ENCODE assay signal across 7 cellular contexts in genomic region chr13:98761126-98761978, GRCh38. TPM values are rescaled to one million over a fixed set of nuclear protein-coding genes. Genes with fewer than 3 reads are reported as not detected.
DNase-seq lines count a peak whose midpoint lies in the region; ATAC-seq and TF ChIP-seq lines count a peak whose summit lies in the region.

No MANE protein-coding gene starts in this region.

- H3K4me3 ChIP-seq in smooth muscle cell (no peak overlapping the region), aorta (ENCODE audit: low read length in 2 of 2) (no peak overlapping the region)

- no peak for TF ChIP-seq CTCF in smooth muscle cell (IDR thresholded peaks at IDR 0.05; ENCODE audit: borderline replicate concordance, insufficient read depth, poor library complexity, severe bottlenecking)

- 82% methylated on average over 14 of the region's 15 CpGs for WGBS in smooth muscle cell (ENCODE audit: low lambda C conversion rate)
- WGBS in aorta, 2 donors, result 76 to 77% methylated on average over 15 of the region's 15 CpGs

- H3K27me3 Mint-ChIP-seq in central memory CD8-positive, alpha-beta T cell, result peaks cover 50% of the 10 kb centered on the region

- H3K9me3 ChIP-seq in smooth muscle cell (replicated peaks; ENCODE audit: low read depth) (no peaks in the 10 kb centered on the region), aorta (ENCODE audit: control insufficient read depth, low read length) (no peaks in the 10 kb centered on the region)

- H3K79me2 ChIP-seq in smooth muscle cell (ENCODE audit: low read depth), result no peaks in the 10 kb centered on the region

- H3K4me1 ChIP-seq in smooth muscle cell (ENCODE audit: low read depth) (no peaks in the 10 kb centered on the region), aorta (ENCODE audit: control insufficient read depth in 1 of 2, insufficient read depth in 2 of 2, low read length in 2 of 2) (no peaks in the 10 kb centered on the region)

- H3K9ac ChIP-seq in smooth muscle cell (ENCODE audit: low read depth), result no peak overlapping the region

- H3K4me3 Mint-ChIP-seq in central memory CD8-positive, alpha-beta T cell, result peak overlapping the region; percentile 39

- H3K36me3 Mint-ChIP-seq in central memory CD8-positive, alpha-beta T cell (ENCODE audit: insufficient read depth), result peaks cover 2% of the 10 kb centered on the region

- no peaks in the 10 kb centered on the region for H3K27me3 ChIP-seq in smooth muscle cell (ENCODE audit: low read depth)
- H3K27me3 ChIP-seq in aorta (ENCODE audit: control insufficient read depth in 1 of 2, insufficient read depth in 2 of 2, low read length in 1 of 2), result no peaks in the 10 kb centered on the region

- intact Hi-C loops in aorta (cut with DNase I), result no loop called here

- H4K20me1 ChIP-seq in smooth muscle cell (ENCODE audit: low read depth), result no peaks in the 10 kb centered on the region

- H3K36me3 ChIP-seq in smooth muscle cell (ENCODE audit: low read depth) (no peaks in the 10 kb centered on the region), aorta (ENCODE audit: control insufficient read depth in 1 of 2, insufficient read depth in 2 of 2, low read length in 1 of 2) (no peaks in the 10 kb centered on the region)

- H3K4me1 Mint-ChIP-seq in central memory CD8-positive, alpha-beta T cell, result no peaks in the 10 kb centered on the region

- ATAC-seq in GM19351 (IDR thresholded peaks at IDR 0.05; ENCODE audit: unreplicated experiment) (peak; percentile 98), HG03521 (IDR thresholded peaks at IDR 0.05; ENCODE audit: unreplicated experiment) (peak; percentile 51), aorta (ENCODE audit: low FRiP score) (no peak)
- ATAC-seq in central memory CD8-positive, alpha-beta T cell (replicated peaks; ENCODE audit: extremely low read depth, poor library complexity, severe bottlenecking), result no peak

- no peak overlapping the region for H3K27ac Mint-ChIP-seq in central memory CD8-positive, alpha-beta T cell (ENCODE audit: low read depth)

- H3K27ac ChIP-seq in smooth muscle cell (ENCODE audit: low read depth), result no peak overlapping the region
- H3K27ac ChIP-seq in aorta (ENCODE audit: low read depth in 1 of 2, low read length in 2 of 2), result no peak overlapping the region

- H3K9me3 Mint-ChIP-seq in central memory CD8-positive, alpha-beta T cell, result peaks cover 11% of the 10 kb centered on the region

- H2AFZ ChIP-seq in smooth muscle cell (ENCODE audit: low read depth), result no peak overlapping the region

- DNase-seq in central memory CD8-positive, alpha-beta T cell (ENCODE audit: low spot score in 2 of 2), result no peak
- no peak for DNase-seq in smooth muscle cell (lab: John Stamatoyannopoulos, UW; ENCODE audit: unreplicated experiment)
- DNase-seq in aorta, result no peak
- no peak for DNase-seq in KG1 (lab: John Stamatoyannopoulos, UW)
- no peak for DNase-seq in SW480 (ENCODE audit: low spot score)

- H3F3A ChIP-seq in smooth muscle cell (ENCODE audit: low read depth), result no peaks in the 10 kb centered on the region

- H3K4me2 ChIP-seq in smooth muscle cell, result peak overlapping the region; percentile 9

RNA-seq across cellular contexts. Expression of gene SLC15A1, which starts 8.9 kb away (rescaled TPM):
- total RNA-seq in smooth muscle cell, result 0.31 and 0.72 TPM in 2 replicates
- polyA plus RNA-seq in smooth muscle cell, result 0.13 and 0.56 TPM in 2 replicates
- under 1 TPM in 1 of 2 donors, not detected in 1; 0.10 TPM for total RNA-seq in aorta
- 10 to 100 TPM in 1 of 2 donors, under 1 TPM in 1; 0.13 to 13.9 TPM for polyA plus RNA-seq in aorta

Comparison
In these comparisons a context has a peak if more than half of its experiments do, and no peak if none do; other contexts are left out.
1. ATAC-seq: peak in GM19351 (single experiment) and HG03521 (single experiment); none in central memory CD8-positive, alpha-beta T cell (single experiment) and aorta (single experiment).